In genomic region chr12:53187145-53187899, GRCh38 we compare ENCODE assay signal across 30 cellular contexts. TPM values are rescaled to one million over a fixed set of nuclear protein-coding genes. Genes with fewer than 3 reads are reported as not detected.
DNase-seq lines count a peak whose midpoint lies in the region; ATAC-seq and TF ChIP-seq lines count a peak whose summit lies in the region.
"Had no signal": no experiment of that assay in that cellular context is flagged by ENCODE, and none has a peak within 500 bp of the region (broad histone marks: within the 10 kb centered on the region; RNA-seq: fewer than 3 reads in every experiment).

No MANE protein-coding gene starts in this region.

- H3K27ac Mint-ChIP-seq in activated T-cell treated with anti-CD3 and anti-CD28 coated beads, Interleukin-2, amount 50 U/mL, for 24 hours = peak overlapping the region; percentile 76
- no peak overlapping the region for H3K27ac Mint-ChIP-seq in endodermal cell
- peak overlapping the region; percentile 51 for H3K27ac Mint-ChIP-seq in stimulated activated naive B cell treated with anti-CD40 and anti-IgM and Interleukin-4, amounts not matched to agents 10 μg/mL and 1 μg/mL and 100 μg/mL, for 72 hours
- H3K27ac Mint-ChIP-seq: activated T-helper 17 cell treated with anti-CD3 and anti-CD28 coated beads, Interleukin-2, amount 50 U/mL, for 72 hours; GM23338; neural progenitor cell had no signal

- H3K9me3 Mint-ChIP-seq in activated T-cell treated with anti-CD3 and anti-CD28 coated beads, Interleukin-2, amount 50 U/mL, for 24 hours = no peaks in the 10 kb centered on the region
- no peaks in the 10 kb centered on the region for H3K9me3 Mint-ChIP-seq in endodermal cell
- H3K9me3 Mint-ChIP-seq in stimulated activated naive B cell treated with anti-CD40 and anti-IgM and Interleukin-4, amounts not matched to agents 10 μg/mL and 1 μg/mL and 100 μg/mL, for 72 hours = no peaks in the 10 kb centered on the region
- H3K9me3 Mint-ChIP-seq: activated naive CD4-positive, alpha-beta T cell treated with anti-CD3 and anti-CD28 coated beads, Interleukin-2, amount 50 U/mL, for 24 hours; activated T-helper 17 cell treated with anti-CD3 and anti-CD28 coated beads, Interleukin-2, amount 50 U/mL, for 72 hours; GM23338; neural progenitor cell had no signal

- H3K27me3 Mint-ChIP-seq in activated T-cell treated with anti-CD3 and anti-CD28 coated beads, Interleukin-2, amount 50 U/mL, for 24 hours = no peaks in the 10 kb centered on the region
- no peaks in the 10 kb centered on the region for H3K27me3 Mint-ChIP-seq in endodermal cell (ENCODE audit: insufficient read depth)
- H3K27me3 Mint-ChIP-seq in stimulated activated naive B cell treated with anti-CD40 and anti-IgM and Interleukin-4, amounts not matched to agents 10 μg/mL and 1 μg/mL and 100 μg/mL, for 72 hours = no peaks in the 10 kb centered on the region
- H3K27me3 Mint-ChIP-seq: activated naive CD4-positive, alpha-beta T cell treated with anti-CD3 and anti-CD28 coated beads, Interleukin-2, amount 50 U/mL, for 24 hours; activated T-helper 17 cell treated with anti-CD3 and anti-CD28 coated beads, Interleukin-2, amount 50 U/mL, for 72 hours had no signal

- peaks cover 73% of the 10 kb centered on the region for H3K36me3 ChIP-seq in endodermal cell (ENCODE audit: control insufficient read depth, insufficient read depth, low read length)

- no peak overlapping the region for H3K9ac ChIP-seq in endodermal cell (ENCODE audit: extremely low read depth, low read length, poor library complexity, severe bottlenecking)
- H3K9ac ChIP-seq: neural progenitor cell had no signal

- no peaks in the 10 kb centered on the region for H3K27me3 ChIP-seq in endodermal cell (ENCODE audit: control insufficient read depth, insufficient read depth, low read length, poor library complexity, severe bottlenecking)
- H3K27me3 ChIP-seq: left lung, neural progenitor cell, pancreas, testis had no signal

- peaks cover 96% of the 10 kb centered on the region for H3K36me3 Mint-ChIP-seq in activated T-cell treated with anti-CD3 and anti-CD28 coated beads, Interleukin-2, amount 50 U/mL, for 24 hours (ENCODE audit: low read depth)
- peaks cover 64% of the 10 kb centered on the region for H3K36me3 Mint-ChIP-seq in endodermal cell (ENCODE audit: low read depth)
- peaks cover 34 to 66% of the 10 kb centered on the region in 2 donors for H3K36me3 Mint-ChIP-seq in stimulated activated naive B cell treated with anti-CD40 and anti-IgM and Interleukin-4, amounts not matched to agents 10 μg/mL and 1 μg/mL and 100 μg/mL, for 72 hours

- 92% methylated on average over 12 to 15 of the region's 15 CpGs for WGBS in endodermal cell (ENCODE audit: insufficient coverage in 1 of 2, insufficient read length in 1 of 2), 2 experiments

- H3K4me1 Mint-ChIP-seq in activated T-cell treated with anti-CD3 and anti-CD28 coated beads, Interleukin-2, amount 50 U/mL, for 24 hours (ENCODE audit: low read depth) = peaks cover 51% of the 10 kb centered on the region
- peaks cover 7% of the 10 kb centered on the region for H3K4me1 Mint-ChIP-seq in endodermal cell
- H3K4me1 Mint-ChIP-seq in stimulated activated naive B cell treated with anti-CD40 and anti-IgM and Interleukin-4, amounts not matched to agents 10 μg/mL and 1 μg/mL and 100 μg/mL, for 72 hours = peaks cover 17 to 52% of the 10 kb centered on the region in 2 donors

- peak; percentile 5 for TF ChIP-seq POLR2A in GM18505 (IDR thresholded peaks at IDR 0.05; ENCODE audit: borderline replicate concordance, extremely low read depth, insufficient read depth, insufficient read length)

- H3K4me3 ChIP-seq in endodermal cell (ENCODE audit: low read length) = no peak overlapping the region
- H3K4me3 ChIP-seq: GM23338, left lung, neural progenitor cell, pancreas, skin epidermis, testis had no signal

- H3K9me3 ChIP-seq in endodermal cell (ENCODE audit: control insufficient read depth, low read length) = peaks cover under 1% of the 10 kb centered on the region
- H3K9me3 ChIP-seq: left lung, pancreas, testis had no signal

- DNase-seq in activated T-cell treated with anti-CD3 and anti-CD28 coated beads, Interleukin-2, amount 50 U/mL, for 24 hours = no peak
- no peak for DNase-seq in activated T-cell treated with anti-CD3 and anti-CD28 coated beads for 4 hours
- DNase-seq in endodermal cell = peak; percentile 30
- no peak for DNase-seq in stimulated activated naive B cell treated with anti-CD40 and anti-IgM and Interleukin-4, amounts not matched to agents 10 μg/mL and 1 μg/mL and 100 μg/mL, for 72 hours
- no peak for DNase-seq in effector CD8-positive, alpha-beta T cell (lab: John Stamatoyannopoulos, UW)
- DNase-seq: ACHN; activated CD4-positive, CD25-positive, alpha-beta regulatory T cell treated with anti-CD3 and anti-CD28 coated beads, Interleukin-2, amount 50 U/mL, for 72 hours; anterior cingulate cortex; DMS79 treated with DMSO at 0.1 percent for 48 hours; effector CD4-positive, alpha-beta T cell; erythroblast; GF-D8; glutamatergic neuron; mesenchymal stem cell; NCI-H1092; NCI-H1694; NCI-H446 treated with DMSO at 0.1 percent for 48 hours; NCI-H774; pancreas; SHP77 treated with DMSO at 0.1 percent for 48 hours; stimulated activated naive CD4-positive, alpha-beta T cell treated with Interleukin-2 at 50 U/mL for 16 hours; testis had no signal

- no peaks in the 10 kb centered on the region for H3K4me1 ChIP-seq in endodermal cell (ENCODE audit: control insufficient read depth, insufficient read depth, low read length)

- no peak for ATAC-seq in GM18505 (IDR thresholded peaks at IDR 0.05; ENCODE audit: unreplicated experiment)
- ATAC-seq in stimulated activated naive B cell treated with anti-CD40 and anti-IgM and Interleukin-4, amounts not matched to agents 10 μg/mL and 1 μg/mL and 100 μg/mL, for 72 hours (replicated peaks) = no peak
- no peak for ATAC-seq in HG02623 (IDR thresholded peaks at IDR 0.05; ENCODE audit: unreplicated experiment)
- ATAC-seq: activated T-helper 17 cell treated with anti-CD3 and anti-CD28 coated beads, Interleukin-2, amount 50 U/mL, for 72 hours; GM23338; left lung had no signal

- no peak for TF ChIP-seq CTCF in endodermal cell (conservative IDR thresholded peaks at IDR 0.05)

- no peak overlapping the region for H3K4me3 Mint-ChIP-seq in activated T-cell treated with anti-CD3 and anti-CD28 coated beads, Interleukin-2, amount 50 U/mL, for 24 hours
- no peak overlapping the region for H3K4me3 Mint-ChIP-seq in endodermal cell
- H3K4me3 Mint-ChIP-seq in stimulated activated naive B cell treated with anti-CD40 and anti-IgM and Interleukin-4, amounts not matched to agents 10 μg/mL and 1 μg/mL and 100 μg/mL, for 72 hours = no peak overlapping the region
- H3K4me3 Mint-ChIP-seq: activated naive CD4-positive, alpha-beta T cell treated with anti-CD3 and anti-CD28 coated beads, Interleukin-2, amount 50 U/mL, for 24 hours; activated T-helper 17 cell treated with anti-CD3 and anti-CD28 coated beads, Interleukin-2, amount 50 U/mL, for 72 hours; GM23338; neural progenitor cell had no signal

- H3K27ac ChIP-seq in endodermal cell (ENCODE audit: low read depth, low read length) = no peak overlapping the region
- H3K27ac ChIP-seq: left lung, neural progenitor cell, pancreas, testis had no signal

RNA-seq across cellular contexts. Expression of gene CSAD, which starts 6.6 kb away (rescaled TPM):
- total RNA-seq in endodermal cell = 10 to 100 TPM; 24.9 to 38.2 TPM
- polyA plus RNA-seq in endodermal cell (2013, experiment 1 of 2) = 20.2 TPM
- polyA plus RNA-seq in endodermal cell (2013, experiment 2 of 2) = 23.9 TPM

RNA-seq across cellular contexts. Expression of gene ZNF740, which starts 6.8 kb away (rescaled TPM):
- total RNA-seq in endodermal cell = 10 to 100 TPM; 54.0 to 54.6 TPM
- polyA plus RNA-seq in endodermal cell (2013, experiment 1 of 2) = 31.5 TPM
- polyA plus RNA-seq in endodermal cell (2013, experiment 2 of 2) = 26.9 TPM

RNA-seq across cellular contexts. Expression of gene ITGB7, which starts 19.7 kb away (rescaled TPM):
- total RNA-seq in endodermal cell = 1 to 10 TPM; 1.4 TPM
- 0.18 TPM for polyA plus RNA-seq in endodermal cell (2013, experiment 1 of 2)
- polyA plus RNA-seq in endodermal cell (2013, experiment 2 of 2) = 0.46 TPM
- total RNA-seq: GM23338 had no signal

RNA-seq across cellular contexts. Expression of gene RARG, which starts 44.7 kb away (rescaled TPM):
- total RNA-seq in endodermal cell = 10 to 100 TPM; 19.5 to 26.8 TPM
- polyA plus RNA-seq in endodermal cell (2013, experiment 1 of 2) = 23.9 TPM
- 18.1 TPM for polyA plus RNA-seq in endodermal cell (2013, experiment 2 of 2)
